1 cellular context compared by ENCODE assay signal in the genomic region with DNA sequence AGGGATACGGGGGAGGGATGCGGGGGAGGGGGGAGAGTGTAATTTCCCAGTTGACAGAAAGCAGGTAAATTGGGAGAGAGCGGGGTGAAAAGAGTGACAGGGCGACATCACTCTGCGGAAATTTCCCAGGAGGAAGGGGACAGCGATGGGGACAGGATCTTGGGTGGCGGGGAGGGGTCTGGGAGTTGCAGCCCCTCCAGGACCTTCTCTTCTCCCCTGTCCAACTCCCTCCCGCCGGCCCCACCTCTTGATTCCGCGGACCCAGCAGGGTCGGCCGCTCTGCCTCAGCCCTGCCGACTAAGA.
TF ChIP-seq lines count a peak whose summit lies in the region.

No MANE protein-coding gene starts in this region.

TF ChIP-seq in HCT116, 20 proteins besides CTCF, POLR2A, EP300 and RAD21 (continued from another document):
- TF ChIP-seq EGR1 (IDR thresholded peaks at IDR 0.05; ENCODE audit: low read depth) (no peak), FOSL1 (IDR thresholded peaks at IDR 0.05; ENCODE audit: low read depth) (no peak), YY1 (IDR thresholded peaks at IDR 0.05; ENCODE audit: extremely low read depth, insufficient replicate concordance, low read depth, low read length) (no peak), CBX3 (IDR thresholded peaks at IDR 0.05; ENCODE audit: low read depth) (no peak), SRF (IDR thresholded peaks at IDR 0.05; ENCODE audit: low read depth) (no peak), EZH2 (IDR thresholded peaks at IDR 0.05) (no peak), JUND (IDR thresholded peaks at IDR 0.05) (no peak), EZH2phosphoT487 (IDR thresholded peaks at IDR 0.05; ENCODE audit: borderline replicate concordance) (no peak)
- TF ChIP-seq, protein P1, sequence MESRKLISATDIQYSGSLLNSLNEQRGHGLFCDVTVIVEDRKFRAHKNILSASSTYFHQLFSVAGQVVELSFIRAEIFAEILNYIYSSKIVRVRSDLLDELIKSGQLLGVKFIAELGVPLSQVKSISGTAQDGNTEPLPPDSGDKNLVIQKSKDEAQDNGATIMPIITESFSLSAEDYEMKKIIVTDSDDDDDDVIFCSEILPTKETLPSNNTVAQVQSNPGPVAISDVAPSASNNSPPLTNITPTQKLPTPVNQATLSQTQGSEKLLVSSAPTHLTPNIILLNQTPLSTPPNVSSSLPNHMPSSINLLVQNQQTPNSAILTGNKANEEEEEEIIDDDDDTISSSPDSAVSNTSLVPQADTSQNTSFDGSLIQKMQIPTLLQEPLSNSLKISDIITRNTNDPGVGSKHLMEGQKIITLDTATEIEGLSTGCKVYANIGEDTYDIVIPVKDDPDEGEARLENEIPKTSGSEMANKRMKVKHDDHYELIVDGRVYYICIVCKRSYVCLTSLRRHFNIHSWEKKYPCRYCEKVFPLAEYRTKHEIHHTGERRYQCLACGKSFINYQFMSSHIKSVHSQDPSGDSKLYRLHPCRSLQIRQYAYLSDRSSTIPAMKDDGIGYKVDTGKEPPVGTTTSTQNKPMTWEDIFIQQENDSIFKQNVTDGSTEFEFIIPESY (IDR thresholded peaks at IDR 0.05; ENCODE audit: extremely low read depth, insufficient replicate concordance, low read length) = no peak
- TF ChIP-seq, protein P2, sequence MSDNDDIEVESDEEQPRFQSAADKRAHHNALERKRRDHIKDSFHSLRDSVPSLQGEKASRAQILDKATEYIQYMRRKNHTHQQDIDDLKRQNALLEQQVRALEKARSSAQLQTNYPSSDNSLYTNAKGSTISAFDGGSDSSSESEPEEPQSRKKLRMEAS (IDR thresholded peaks at IDR 0.05) = no peak
